In genomic region chr1:20358761-20359263, GRCh38 we compare ENCODE assay signal across 9 cellular contexts.
A peak's percentile ranks its signal among the peaks of the same experiment; 100 is the strongest.
DNase-seq lines count a peak whose midpoint lies in the region; ATAC-seq and TF ChIP-seq lines count a peak whose summit lies in the region.
"Had no signal": no experiment of that assay in that cellular context is flagged by ENCODE, and none has a peak within 500 bp of the region (broad histone marks: within the 10 kb centered on the region; RNA-seq: fewer than 3 reads in every experiment).

No MANE protein-coding gene starts in this region.

- TF ChIP-seq CTCF in AG09319 (IDR thresholded peaks at IDR 0.05; ENCODE audit: low read depth, low read length) = no peak
- TF ChIP-seq CTCF in glutamatergic neuron (IDR thresholded peaks at IDR 0.05; ENCODE audit: partially characterized antibody, unreplicated experiment) = no peak

- no peaks in the 10 kb centered on the region for H3K36me3 Mint-ChIP-seq in activated T-helper 17 cell treated with anti-CD3 and anti-CD28 coated beads, Interleukin-2, amount 50 U/mL, for 72 hours (ENCODE audit: low read depth)
- H3K36me3 Mint-ChIP-seq in glutamatergic neuron (ENCODE audit: unreplicated experiment) = no peaks in the 10 kb centered on the region

- peak overlapping the region; percentile 41 for H3K4me3 Mint-ChIP-seq in activated T-helper 17 cell treated with anti-CD3 and anti-CD28 coated beads, Interleukin-2, amount 50 U/mL, for 72 hours
- no peak overlapping the region for H3K4me3 Mint-ChIP-seq in glutamatergic neuron (ENCODE audit: unreplicated experiment)

- H3K27me3 Mint-ChIP-seq in activated T-helper 17 cell treated with anti-CD3 and anti-CD28 coated beads, Interleukin-2, amount 50 U/mL, for 72 hours = peaks cover 38% of the 10 kb centered on the region
- peaks cover 3% of the 10 kb centered on the region for H3K27me3 Mint-ChIP-seq in glutamatergic neuron (ENCODE audit: unreplicated experiment)

- peaks cover 5% of the 10 kb centered on the region for H3K9me3 Mint-ChIP-seq in activated T-helper 17 cell treated with anti-CD3 and anti-CD28 coated beads, Interleukin-2, amount 50 U/mL, for 72 hours
- peaks cover 4% of the 10 kb centered on the region for H3K9me3 Mint-ChIP-seq in glutamatergic neuron (ENCODE audit: unreplicated experiment)

- no peak for ATAC-seq in activated T-helper 17 cell treated with anti-CD3 and anti-CD28 coated beads, Interleukin-2, amount 50 U/mL, for 72 hours (replicated peaks)
- ATAC-seq in HG03045 (IDR thresholded peaks at IDR 0.05; ENCODE audit: unreplicated experiment) = no peak

- no peak overlapping the region for H3K27ac Mint-ChIP-seq in activated T-helper 17 cell treated with anti-CD3 and anti-CD28 coated beads, Interleukin-2, amount 50 U/mL, for 72 hours
- no peak overlapping the region for H3K27ac Mint-ChIP-seq in glutamatergic neuron (ENCODE audit: unreplicated experiment)

- peaks cover 14% of the 10 kb centered on the region for H3K4me1 Mint-ChIP-seq in activated T-helper 17 cell treated with anti-CD3 and anti-CD28 coated beads, Interleukin-2, amount 50 U/mL, for 72 hours
- peaks cover 16% of the 10 kb centered on the region for H3K4me1 Mint-ChIP-seq in glutamatergic neuron (ENCODE audit: low read depth, unreplicated experiment)

- DNase-seq in AG09319 (ENCODE audit: extremely low read depth, low read depth) = peak; percentile 42
- peak; percentile 65 for DNase-seq in M059J (ENCODE audit: low read depth)
- peak; percentile 84 for DNase-seq in left kidney (ENCODE audit: low read depth, low spot score)
- DNase-seq in NCI-H1930 (lab: John Stamatoyannopoulos, UW) = no peak
- no peak for DNase-seq in glutamatergic neuron
- DNase-seq in GM19240 (ENCODE audit: insufficient read length, low spot score) = no peak
- DNase-seq: DND-41 had no signal

Comparison
In these comparisons a context has a peak if more than half of its experiments do, and no peak if none do; other contexts are left out.
1. DNase-seq: peak in AG09319 (single experiment), M059J (single experiment) and left kidney (single experiment); none in NCI-H1930 (0 of 2), glutamatergic neuron (single experiment) and GM19240 (single experiment).